ENCODE assay signal across 9 cellular contexts in the genomic region with DNA sequence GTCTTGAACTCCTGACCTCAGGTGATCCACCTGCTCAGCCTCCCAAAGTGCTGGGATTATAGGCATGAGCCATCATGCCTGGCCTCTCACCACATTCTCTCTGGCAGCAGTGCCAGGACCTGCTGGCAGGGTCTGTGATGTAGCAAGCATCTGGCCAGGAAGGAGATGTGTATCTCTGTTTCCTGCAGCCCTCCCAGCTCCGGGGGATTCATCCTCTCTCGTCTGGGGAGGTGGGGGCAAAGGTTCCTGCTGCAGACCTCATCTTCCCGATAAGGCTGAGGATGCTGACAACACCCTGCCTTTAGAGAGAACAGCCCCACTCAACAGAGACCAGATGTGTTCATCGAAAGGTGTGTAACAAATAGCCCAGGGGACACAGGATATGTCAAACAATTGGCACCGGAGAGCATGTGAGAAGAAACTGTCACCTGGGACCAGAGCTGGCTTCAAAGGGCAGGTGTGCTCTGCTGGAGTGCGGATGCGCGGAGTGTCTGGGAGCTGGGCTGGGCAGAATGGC. TPM values are rescaled to one million over a fixed set of nuclear protein-coding genes. Genes with fewer than 3 reads are reported as not detected.
DNase-seq lines count a peak whose midpoint lies in the region; TF ChIP-seq lines count a peak whose summit lies in the region.
"Had no signal": no experiment of that assay in that cellular context is flagged by ENCODE, and none has a peak within 500 bp of the region (broad histone marks: within the 10 kb centered on the region; RNA-seq: fewer than 3 reads in every experiment).

No MANE protein-coding gene starts in this region.

- H3K9me2 ChIP-seq in SK-N-SH, result no peaks in the 10 kb centered on the region

- H2AFZ ChIP-seq in SK-N-SH (ENCODE audit: low read depth), result no peak overlapping the region

- H3K27me3 ChIP-seq in SK-N-SH (ENCODE audit: insufficient read depth) (no peaks in the 10 kb centered on the region), neutrophil (peaks cover 24% of the 10 kb centered on the region)

- no peak overlapping the region for H3K9ac ChIP-seq in SK-N-SH

- CTCF ChIA-PET in activated naive CD4-positive, alpha-beta T cell treated with anti-CD3 and anti-CD28 coated beads for 36 hours (lab: Charles Lee), result interaction anchor here (0.7 to 3.5 kb wide), 8 partner anchors 9 to 868 kb away, joined by 3 to 25 read pairs (median 5); no protein-coding TSS in a partner anchor
- CTCF ChIA-PET in SK-N-SH (lab: Yijun Ruan, JAX), result interaction anchor here (0.8 to 7.2 kb wide), 34 partner anchors 9 to 921 kb away, joined by 3 to 99 read pairs (median 4); a partner anchor contains a TSS

- 0 out of 2 replicates have a peak overlapping the region, but pooled peaks have one; percentile 13 for H3K4me2 ChIP-seq in SK-N-SH

- peaks cover 24% of the 10 kb centered on the region for H3K79me2 ChIP-seq in SK-N-SH (ENCODE audit: insufficient read depth)

- H3K4me3 Mint-ChIP-seq in activated naive CD4-positive, alpha-beta T cell treated with anti-CD3 and anti-CD28 coated beads for 36 hours, result peak overlapping the region; percentile 3

- no peak overlapping the region for H3K27ac Mint-ChIP-seq in activated naive CD4-positive, alpha-beta T cell treated with anti-CD3 and anti-CD28 coated beads for 36 hours

- peak overlapping the region in 1 of 2 experiments; percentile 0; a peak in 1 of 4 replicates for H3K4me3 ChIP-seq in SK-N-SH (ENCODE audit: low read depth in 2 of 2, low read length in 1 of 2)
- no peak overlapping the region for H3K4me3 ChIP-seq in neutrophil (ENCODE audit: low read depth in 1 of 2, low read length in 1 of 2)

- TF ChIP-seq CTCF in SK-N-SH (IDR thresholded peaks at IDR 0.05) (no peak), neutrophil (IDR thresholded peaks at IDR 0.05) (no peak)

- no peaks in the 10 kb centered on the region for H3K9me3 Mint-ChIP-seq in activated naive CD4-positive, alpha-beta T cell treated with anti-CD3 and anti-CD28 coated beads for 36 hours

- H3K36me3 Mint-ChIP-seq in activated naive CD4-positive, alpha-beta T cell treated with anti-CD3 and anti-CD28 coated beads for 36 hours (ENCODE audit: low read depth), result peaks cover 24% of the 10 kb centered on the region

- H4K20me1 ChIP-seq in SK-N-SH (ENCODE audit: insufficient read depth), result no peaks in the 10 kb centered on the region

- POLR2A ChIA-PET in SK-N-SH (lab: Yijun Ruan, JAX), result interaction anchor here (1.5 to 1.8 kb wide), 2 partner anchors 161 to 218 kb away, joined by 4 read pairs; a partner anchor contains a TSS

- no peak; the same call in 1 of the 2 replicates for TF ChIP-seq RAD21 in SK-N-SH (IDR thresholded peaks at IDR 0.05; ENCODE audit: low read length)

- no peaks in the 10 kb centered on the region for H3F3A ChIP-seq in SK-N-SH (replicated peaks; ENCODE audit: insufficient read depth)

- H3K27me3 Mint-ChIP-seq in activated naive CD4-positive, alpha-beta T cell treated with anti-CD3 and anti-CD28 coated beads for 36 hours (ENCODE audit: low read depth), result no peaks in the 10 kb centered on the region

- peak in 1 of 2 experiments; percentile 95; a peak in 2 of 4 replicates for TF ChIP-seq EP300 in SK-N-SH (IDR thresholded peaks at IDR 0.05; ENCODE audit: borderline replicate concordance in 1 of 2, low read depth in 1 of 2, low read length in 1 of 2)

- peak; percentile 21 for DNase-seq in activated naive CD4-positive, alpha-beta T cell treated with anti-CD3 and anti-CD28 coated beads for 36 hours
- DNase-seq in activated naive CD4-positive, alpha-beta T cell treated with Interleukin-2 at 50 U/mL for 16 hours, result no peak
- DNase-seq in NCI-H1105 (lab: John Stamatoyannopoulos, UW), result peak; percentile 33
- peak; percentile 87 for DNase-seq in SK-N-SH
- DNase-seq in activated gamma-delta T cell (lab: John Stamatoyannopoulos, UW), result no peak
- DNase-seq in NCI-H226, result no peak
- no peak for DNase-seq in LoVo (ENCODE audit: low spot score)

- H3K27ac ChIP-seq in SK-N-SH (ENCODE audit: low read depth in 2 of 2, low read length in 1 of 2) (peak overlapping the region in 1 of 2 experiments; percentile 84; a peak in 2 of 4 replicates), neutrophil (peak overlapping the region; percentile 7)
- H3K27ac ChIP-seq: epithelial cell of prostate had no signal

- H3K4me1 ChIP-seq in SK-N-SH (ENCODE audit: control insufficient read depth in 1 of 2, insufficient read depth in 2 of 2, low read depth in 1 of 2, low read length in 1 of 2), result peaks cover 5 to 22% of the 10 kb centered on the region in 2 experiments; a peak in 1 of 4 replicates
- peaks cover 26 to 33% of the 10 kb centered on the region in 2 experiments for H3K4me1 ChIP-seq in neutrophil (ENCODE audit: control insufficient read depth in 1 of 2, insufficient read depth in 1 of 2, low read depth in 1 of 2, low read length in 1 of 2)

- WGBS in SK-N-SH (ENCODE audit: low lambda C conversion rate), result 10% methylated on average over 8 of the region's 8 CpGs

- peaks cover 35% of the 10 kb centered on the region for H3K4me1 Mint-ChIP-seq in activated naive CD4-positive, alpha-beta T cell treated with anti-CD3 and anti-CD28 coated beads for 36 hours (ENCODE audit: low read depth)

- intact Hi-C loops in activated naive CD4-positive, alpha-beta T cell treated with anti-CD3 and anti-CD28 coated beads for 36 hours (cut with micrococcal nuclease), result loop anchor here (1.0 kb wide), 1 partner anchor 161 kb away; no protein-coding TSS in a partner anchor

- H3K36me3 ChIP-seq in SK-N-SH (replicated peaks in 1 of 2; ENCODE audit: control insufficient read depth in 1 of 2, insufficient read depth in 2 of 2, low read length in 1 of 2), result peaks cover 2 to 9% of the 10 kb centered on the region in 2 experiments
- no peaks in the 10 kb centered on the region for H3K36me3 ChIP-seq in neutrophil

- H3K9me3 ChIP-seq in SK-N-SH (no peaks in the 10 kb centered on the region), neutrophil (no peaks in the 10 kb centered on the region)

TF ChIP-seq in SK-N-SH, 30 proteins besides CTCF, POLR2A, EP300 and RAD21:
- peak; percentile 57; the same call in 1 of the 2 replicates for TF ChIP-seq TCF12 (IDR thresholded peaks at IDR 0.05)
- peak; percentile 98 for TF ChIP-seq FOXJ3 (CRISPR knock-in tag; IDR thresholded peaks at IDR 0.05)
- TF ChIP-seq, protein P1, sequence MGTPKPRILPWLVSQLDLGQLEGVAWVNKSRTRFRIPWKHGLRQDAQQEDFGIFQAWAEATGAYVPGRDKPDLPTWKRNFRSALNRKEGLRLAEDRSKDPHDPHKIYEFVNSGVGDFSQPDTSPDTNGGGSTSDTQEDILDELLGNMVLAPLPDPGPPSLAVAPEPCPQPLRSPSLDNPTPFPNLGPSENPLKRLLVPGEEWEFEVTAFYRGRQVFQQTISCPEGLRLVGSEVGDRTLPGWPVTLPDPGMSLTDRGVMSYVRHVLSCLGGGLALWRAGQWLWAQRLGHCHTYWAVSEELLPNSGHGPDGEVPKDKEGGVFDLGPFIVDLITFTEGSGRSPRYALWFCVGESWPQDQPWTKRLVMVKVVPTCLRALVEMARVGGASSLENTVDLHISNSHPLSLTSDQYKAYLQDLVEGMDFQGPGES (IDR thresholded peaks at IDR 0.05; ENCODE audit: low read depth, low read length), result no peak
- peak; percentile 100 for TF ChIP-seq GATA2 (CRISPR knock-in tag; IDR thresholded peaks at IDR 0.05)
- TF ChIP-seq ELF1 (IDR thresholded peaks at IDR 0.05), result no peak
- TF ChIP-seq, protein P2, sequence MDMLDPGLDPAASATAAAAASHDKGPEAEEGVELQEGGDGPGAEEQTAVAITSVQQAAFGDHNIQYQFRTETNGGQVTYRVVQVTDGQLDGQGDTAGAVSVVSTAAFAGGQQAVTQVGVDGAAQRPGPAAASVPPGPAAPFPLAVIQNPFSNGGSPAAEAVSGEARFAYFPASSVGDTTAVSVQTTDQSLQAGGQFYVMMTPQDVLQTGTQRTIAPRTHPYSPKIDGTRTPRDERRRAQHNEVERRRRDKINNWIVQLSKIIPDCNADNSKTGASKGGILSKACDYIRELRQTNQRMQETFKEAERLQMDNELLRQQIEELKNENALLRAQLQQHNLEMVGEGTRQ (IDR thresholded peaks at IDR 0.05; ENCODE audit: borderline replicate concordance, low read depth, low read length), result no peak
- peak; percentile 90; the same call in 1 of the 2 replicates for TF ChIP-seq RCOR1 (IDR thresholded peaks at IDR 0.05; ENCODE audit: low read length)
- TF ChIP-seq MEF2A (IDR thresholded peaks at IDR 0.05; ENCODE audit: borderline replicate concordance, low read depth), result no peak
- no peak for TF ChIP-seq EZH2phosphoT487 (IDR thresholded peaks at IDR 0.05; ENCODE audit: borderline replicate concordance, low read depth)
- TF ChIP-seq CHD2 (IDR thresholded peaks at IDR 0.05; ENCODE audit: low read length, partially characterized antibody), result peak; percentile 89
- 0 out of 2 replicates have a peak, but pooled peaks have one; percentile 19 for TF ChIP-seq MXI1 (IDR thresholded peaks at IDR 0.05; ENCODE audit: low read depth, low read length)
- no peak for TF ChIP-seq JUND (IDR thresholded peaks at IDR 0.05)

RNA-seq across cellular contexts. Expression of a gene that starts 54.8 kb away (rescaled TPM):
- total RNA-seq in activated naive CD4-positive, alpha-beta T cell treated with anti-CD3 and anti-CD28 coated beads for 36 hours, result 10 to 100 TPM; 39.6 to 42.5 TPM
- polyA plus RNA-seq in SK-N-SH (2012; rRNA removed), result 45.1 and 62.4 TPM in 2 replicates
- 54.4 and 58.5 TPM in 2 replicates for polyA plus RNA-seq in SK-N-SH (2012; cell fraction: cytosol; rRNA removed)
- polyA plus RNA-seq in SK-N-SH (2012; cell fraction: nucleus; rRNA removed), result 48.9 and 66.1 TPM in 2 replicates

Comparison
In these comparisons a context has a peak if more than half of its experiments do, and no peak if none do; other contexts are left out.
1. DNase-seq: peak in activated naive CD4-positive, alpha-beta T cell treated with anti-CD3 and anti-CD28 coated beads for 36 hours (single experiment), NCI-H1105 (single experiment) and SK-N-SH (single experiment); none in activated naive CD4-positive, alpha-beta T cell treated with Interleukin-2 at 50 U/mL for 16 hours (single experiment), activated gamma-delta T cell (single experiment), NCI-H226 (single experiment) and LoVo (single experiment).